Comparison of ENCODE assay signal across 12 cellular contexts in genomic region chr9:107190031-107190935, GRCh38.
A peak's percentile ranks its signal among the peaks of the same experiment; 100 is the strongest.
DNase-seq lines count a peak whose midpoint lies in the region; ATAC-seq and TF ChIP-seq lines count a peak whose summit lies in the region.
"Had no signal": no experiment of that assay in that cellular context is flagged by ENCODE, and none has a peak within 500 bp of the region (broad histone marks: within the 10 kb centered on the region; RNA-seq: fewer than 3 reads in every experiment).

No MANE protein-coding gene starts in this region.

- TF ChIP-seq CTCF in Caco-2 (IDR thresholded peaks at IDR 0.05; ENCODE audit: insufficient read depth in 1 of 2, low read depth in 1 of 2, low read length in 1 of 2, severe bottlenecking in 1 of 2, unreplicated experiment in 1 of 2) (no peak), kidney epithelial cell (IDR thresholded peaks at IDR 0.05; ENCODE audit: insufficient read depth, low read length, poor library complexity, severe bottlenecking) (no peak)

- no TSS peak for BruUV-seq in Caco-2 (replicated peaks; lab: Mats Ljungman, UMichigan)

- POLR2A ChIA-PET in Caco-2 (lab: Charles Lee): interaction anchor here (1.1 kb wide), 1 partner anchor 15 kb away, joined by 16 read pairs; no protein-coding TSS in a partner anchor

- H3K9me3 Mint-ChIP-seq in Caco-2 (ENCODE audit: unreplicated experiment): no peaks in the 10 kb centered on the region
- H3K9me3 Mint-ChIP-seq: IgD-negative memory B cell had no signal

- no peaks in the 10 kb centered on the region for H3K9me3 ChIP-seq in Caco-2

- H3K4me1 ChIP-seq in Caco-2: peaks cover 29% of the 10 kb centered on the region

- H3K4me3 ChIP-seq in Caco-2 (ENCODE audit: low read depth, low read length) (no peak overlapping the region), kidney epithelial cell (ENCODE audit: low read depth, low read length) (no peak overlapping the region)

- H3K36me3 Mint-ChIP-seq in Caco-2 (ENCODE audit: insufficient read depth, unreplicated experiment): no peaks in the 10 kb centered on the region
- H3K36me3 Mint-ChIP-seq: IgD-negative memory B cell had no signal

- ATAC-seq in HG02642 (IDR thresholded peaks at IDR 0.05; ENCODE audit: poor library complexity, unreplicated experiment): no peak
- ATAC-seq in HG02678 (IDR thresholded peaks at IDR 0.05; ENCODE audit: unreplicated experiment): no peak
- ATAC-seq: left cardiac atrium had no signal

- no peaks in the 10 kb centered on the region for H3K27me3 ChIP-seq in Caco-2 (replicated peaks; ENCODE audit: control insufficient read depth, insufficient read depth, low read length)
- H3K27me3 ChIP-seq in kidney epithelial cell (ENCODE audit: control insufficient read depth, insufficient read depth, low read length): no peaks in the 10 kb centered on the region

- peaks cover 26% of the 10 kb centered on the region for H3K4me1 Mint-ChIP-seq in Caco-2 (ENCODE audit: low read depth, unreplicated experiment)
- H3K4me1 Mint-ChIP-seq: IgD-negative memory B cell had no signal

- H3K36me3 ChIP-seq in Caco-2 (ENCODE audit: control insufficient read depth, insufficient read depth, low read length) (no peaks in the 10 kb centered on the region), kidney epithelial cell (ENCODE audit: control insufficient read depth, insufficient read depth, low read length) (no peaks in the 10 kb centered on the region)

- intact Hi-C loops in Caco-2 (cut with micrococcal nuclease; ENCODE audit: unreplicated experiment): no loop called here

- CTCF ChIA-PET in Caco-2 (lab: Charles Lee): interaction anchor here (1.2 kb wide), 1 partner anchor 151 kb away, joined by 5 read pairs; no protein-coding TSS in a partner anchor

- H3K27ac Mint-ChIP-seq in Caco-2 (ENCODE audit: unreplicated experiment): peak overlapping the region; percentile 49

- DNase-seq in Caco-2: peak; percentile 64 to 77
- peak; percentile 80 for DNase-seq in NCI-H1105 treated with DMSO at 0.1 percent for 48 hours (lab: John Stamatoyannopoulos, UW)
- peak; percentile 78 for DNase-seq in amniotic epithelial cell (ENCODE audit: low read depth)
- peak; percentile 65 for DNase-seq in kidney epithelial cell (ENCODE audit: low read depth)
- DNase-seq in putamen (ENCODE audit: low spot score): no peak
- DNase-seq in activated naive CD4-positive, alpha-beta T cell treated with anti-CD3 and anti-CD28 coated beads, Interleukin-2, amount 50 U/mL, for 16 hours: no peak
- DNase-seq: activated T-cell treated with anti-CD3 and anti-CD28 coated beads, Interleukin-2, amount 50 U/mL, for 1 hour; erythroblast; left cardiac atrium had no signal

- H3K27me3 Mint-ChIP-seq in Caco-2 (ENCODE audit: insufficient read depth, unreplicated experiment): no peaks in the 10 kb centered on the region

- peak overlapping the region; percentile 12 for H3K4me3 Mint-ChIP-seq in Caco-2 (ENCODE audit: unreplicated experiment)

Comparison
In these comparisons a context has a peak if more than half of its experiments do, and no peak if none do; other contexts are left out.
1. DNase-seq: peak in Caco-2 (2 of 2), NCI-H1105 treated with DMSO at 0.1 percent for 48 hours (single experiment), amniotic epithelial cell (single experiment) and kidney epithelial cell (single experiment); none in putamen (single experiment) and activated naive CD4-positive, alpha-beta T cell treated with anti-CD3 and anti-CD28 coated beads, Interleukin-2, amount 50 U/mL, for 16 hours (single experiment).